In the genomic region with DNA sequence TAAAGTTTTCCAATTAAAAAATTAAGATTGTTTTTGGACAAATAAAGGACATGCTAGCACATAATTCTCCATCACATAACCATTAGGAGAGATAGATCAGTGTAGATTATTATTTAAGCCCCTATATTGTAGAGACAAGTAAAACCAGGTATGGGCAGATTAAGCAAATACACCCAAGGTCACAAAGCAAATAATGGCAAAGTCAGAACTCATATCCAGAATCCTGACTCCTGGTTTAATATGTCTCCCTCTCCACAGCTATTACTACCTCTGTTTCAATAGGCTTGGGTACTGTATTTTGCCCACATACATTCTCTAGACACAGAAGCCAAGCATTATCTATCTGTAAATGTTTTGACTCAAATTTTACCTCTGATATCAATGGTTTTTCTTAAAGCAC, we compare ENCODE assay signal across 22 cellular contexts.
"Had no signal": no experiment of that assay in that cellular context is flagged by ENCODE, and none has a peak within 500 bp of the region (broad histone marks: within the 10 kb centered on the region; RNA-seq: fewer than 3 reads in every experiment).

No MANE protein-coding gene starts in this region.

- H3K9me3 Mint-ChIP-seq: memory B cell, naive B cell, nephron progenitor cell had no signal

- H3K27ac ChIP-seq: colonic mucosa, esophagus squamous epithelium, hepatocyte, left ventricle myocardium inferior, lower lobe of right lung, sigmoid colon, skin epidermis, stomach, thoracic aorta had no signal

- H3K36me3 ChIP-seq: colonic mucosa, esophagus squamous epithelium, left ventricle myocardium inferior, lower lobe of right lung, sigmoid colon, stomach, thoracic aorta had no signal

- H3K4me3 ChIP-seq: colonic mucosa, esophagus squamous epithelium, hepatocyte, left ventricle myocardium inferior, lower lobe of right lung, sigmoid colon, skin epidermis, stomach, thoracic aorta had no signal

- H3K79me2 ChIP-seq: hepatocyte had no signal

- H3K4me3 Mint-ChIP-seq: memory B cell; naive B cell; nephron progenitor cell; stimulated activated naive B cell treated with anti-CD40 and anti-IgM and Interleukin-4, amounts not matched to agents 10 μg/mL and 1 μg/mL and 100 μg/mL, for 72 hours had no signal

- H3K27ac Mint-ChIP-seq: memory B cell; nephron progenitor cell; stimulated activated naive B cell treated with anti-CD40 and anti-IgM and Interleukin-4, amounts not matched to agents 10 μg/mL and 1 μg/mL and 100 μg/mL, for 72 hours had no signal

- H3K4me2 ChIP-seq: hepatocyte had no signal

- H2AFZ ChIP-seq: hepatocyte had no signal

- H3K27me3 ChIP-seq: colonic mucosa, esophagus squamous epithelium, hepatocyte, sigmoid colon, stomach had no signal

- H3K36me3 Mint-ChIP-seq: memory B cell; naive B cell; stimulated activated naive B cell treated with anti-CD40 and anti-IgM and Interleukin-4, amounts not matched to agents 10 μg/mL and 1 μg/mL and 100 μg/mL, for 72 hours had no signal

- ATAC-seq: left cardiac atrium; lower lobe of right lung; stimulated activated naive B cell treated with anti-CD40 and anti-IgM and Interleukin-4, amounts not matched to agents 10 μg/mL and 1 μg/mL and 100 μg/mL, for 72 hours had no signal

- DNase-seq: colonic mucosa; dermis blood vessel endothelial cell; esophagus squamous epithelium; head of caudate nucleus; kidney; left cardiac atrium; left ventricle myocardium inferior; lower lobe of right lung; naive B cell; nephron progenitor cell; posterior cingulate gyrus; sigmoid colon; stimulated activated CD4-positive, alpha-beta T cell treated with anti-CD3 and anti-CD28 coated beads, Interleukin-2, amount 100 ng/mL, for 24 hours; stimulated activated CD4-positive, alpha-beta T cell treated with anti-CD3 and anti-CD28 coated beads, Interleukin-4, amount 100 ng/mL, for 4 hours; stimulated activated naive B cell treated with anti-CD40 and anti-IgM and Interleukin-4, amounts not matched to agents 10 μg/mL and 1 μg/mL and 100 μg/mL, for 72 hours; stomach; substantia nigra; trophoblast cell had no signal

- H3K4me1 ChIP-seq: colonic mucosa, esophagus squamous epithelium, lower lobe of right lung, sigmoid colon, stomach had no signal

- H3K27me3 Mint-ChIP-seq: stimulated activated naive B cell treated with anti-CD40 and anti-IgM and Interleukin-4, amounts not matched to agents 10 μg/mL and 1 μg/mL and 100 μg/mL, for 72 hours had no signal

- FAIRE-seq: kidney had no signal

- H3K9me3 ChIP-seq: colonic mucosa, esophagus squamous epithelium, left ventricle myocardium inferior, lower lobe of right lung, sigmoid colon, stomach, thoracic aorta had no signal
